9 cellular contexts compared by ENCODE assay signal in the genomic region with DNA sequence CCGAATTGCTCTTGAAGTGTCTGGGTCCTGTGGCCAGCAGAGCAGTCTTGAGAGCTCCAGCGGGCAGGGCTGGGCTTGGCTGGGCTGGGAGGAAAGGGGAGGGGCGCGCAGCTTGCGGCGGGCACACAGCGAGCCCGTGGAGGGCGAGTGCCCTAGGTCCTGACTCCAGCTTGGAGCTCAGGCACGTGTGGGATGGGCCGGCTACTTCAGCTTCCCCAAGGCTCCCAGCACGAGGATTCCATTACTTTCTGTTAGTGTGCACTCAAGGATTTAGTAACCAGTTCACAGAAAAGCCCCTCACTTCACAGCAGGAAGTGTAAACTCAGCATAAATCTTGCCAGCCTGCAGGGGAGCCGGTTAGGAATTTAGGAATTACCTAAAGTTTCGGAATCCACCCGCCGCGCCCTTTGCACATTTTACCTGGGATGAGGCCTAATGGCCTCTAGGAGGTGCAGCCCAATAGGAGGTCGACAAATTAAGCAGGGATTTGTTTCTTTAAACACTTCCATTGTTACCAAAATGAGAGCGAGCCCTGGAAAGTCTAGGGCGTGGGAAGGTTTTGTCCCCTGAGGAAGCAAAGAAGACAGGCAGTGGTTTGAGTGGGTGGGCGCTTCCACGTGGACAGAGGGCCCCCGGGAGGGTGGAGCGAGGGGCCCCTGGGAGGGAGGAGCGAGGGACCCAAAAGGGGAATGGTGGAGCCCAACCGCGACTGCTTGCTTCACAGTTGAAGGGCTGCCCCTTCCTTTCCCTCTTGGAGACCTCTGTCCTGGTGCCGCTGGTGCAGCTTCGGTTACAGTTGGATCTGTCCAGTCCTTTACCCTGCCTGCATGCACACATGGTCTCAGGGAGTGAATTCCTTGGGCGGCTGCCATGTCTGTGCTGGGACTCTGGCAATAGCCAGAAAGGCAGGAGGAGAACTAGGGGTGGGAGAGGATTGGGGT.
DNase-seq lines count a peak whose midpoint lies in the region; ATAC-seq and TF ChIP-seq lines count a peak whose summit lies in the region.
"Had no signal": no experiment of that assay in that cellular context is flagged by ENCODE, and none has a peak within 500 bp of the region (broad histone marks: within the 10 kb centered on the region; RNA-seq: fewer than 3 reads in every experiment).

No MANE protein-coding gene starts in this region.

- no peak overlapping the region for H2AFZ ChIP-seq in fibroblast of lung (ENCODE audit: low read length)

- peak; percentile 5 for DNase-seq in stimulated activated CD4-positive, alpha-beta T cell treated with anti-CD3 and anti-CD28 coated beads, Interleukin-15, amount 100 ng/mL, for 24 hours
- no peak for DNase-seq in stimulated activated CD4-positive, alpha-beta T cell treated with anti-CD3 and anti-CD28 coated beads, Interleukin-4, amount 100 ng/mL, for 4 hours
- DNase-seq in fibroblast of lung (ENCODE audit: low read depth in 2 of 2) (peak; percentile 34 to 56), hepatic stellate cell (ENCODE audit: low spot score) (no peak), DMS153 (lab: John Stamatoyannopoulos, UW) (no peak)
- DNase-seq in activated CD4-positive, alpha-beta T cell treated with anti-CD3 and anti-CD28 coated beads, Interleukin-2, amount 10 ng/mL, durations not matched to agents 7 days and 5 days, result no peak

- H3K36me3 ChIP-seq in fibroblast of lung (ENCODE audit: control insufficient read depth, insufficient read depth, low read length) (no peaks in the 10 kb centered on the region), mucosa of stomach (ENCODE audit: control insufficient read depth, insufficient read depth, low read length) (no peaks in the 10 kb centered on the region)

- H3K4me1 ChIP-seq in fibroblast of lung (ENCODE audit: control insufficient read depth, extremely low read depth, insufficient read depth, low read length) (peaks cover 4% of the 10 kb centered on the region), mucosa of stomach (ENCODE audit: control insufficient read depth, insufficient read depth, low read length) (peaks cover 6% of the 10 kb centered on the region)

- no peak for ATAC-seq in HG03565 (IDR thresholded peaks at IDR 0.05; ENCODE audit: unreplicated experiment)

- peak overlapping the region; percentile 7 for H3K4me2 ChIP-seq in fibroblast of lung (ENCODE audit: extremely low read depth, insufficient read depth, low read length)

- H3K27me3 ChIP-seq in fibroblast of lung (ENCODE audit: control insufficient read depth, insufficient read depth, low read length), result peaks cover 5% of the 10 kb centered on the region
- no peaks in the 10 kb centered on the region for H3K27me3 ChIP-seq in mucosa of stomach (ENCODE audit: control insufficient read depth, insufficient read depth, low read length)

- no peaks in the 10 kb centered on the region for H3K9me3 ChIP-seq in fibroblast of lung (ENCODE audit: control insufficient read depth, insufficient read depth, low read depth, low read length)
- H3K9me3 ChIP-seq in mucosa of stomach (ENCODE audit: control insufficient read depth, low read length), result no peaks in the 10 kb centered on the region

- peak in 1 of 2 donors; percentile 31 for TF ChIP-seq CTCF in fibroblast of lung (conservative IDR thresholded peaks at IDR 0.05 in 1 of 2, IDR thresholded peaks at IDR 0.05 in 1 of 2; ENCODE audit: low read depth in 1 of 2, low read length in 2 of 2)

- H3K27me3 Mint-ChIP-seq in activated CD4-positive, alpha-beta T cell treated with anti-CD3 and anti-CD28 coated beads, Interleukin-2, amount 10 ng/mL, durations not matched to agents 7 days and 5 days, result no peaks in the 10 kb centered on the region

- H3K27ac Mint-ChIP-seq in activated CD4-positive, alpha-beta T cell treated with anti-CD3 and anti-CD28 coated beads, Interleukin-2, amount 10 ng/mL, durations not matched to agents 7 days and 5 days, result no peak overlapping the region
- H3K27ac Mint-ChIP-seq: memory B cell had no signal

- H3K9me3 Mint-ChIP-seq in activated CD4-positive, alpha-beta T cell treated with anti-CD3 and anti-CD28 coated beads, Interleukin-2, amount 10 ng/mL, durations not matched to agents 7 days and 5 days, result no peaks in the 10 kb centered on the region

- H3K4me1 Mint-ChIP-seq in activated CD4-positive, alpha-beta T cell treated with anti-CD3 and anti-CD28 coated beads, Interleukin-2, amount 10 ng/mL, durations not matched to agents 7 days and 5 days, result no peaks in the 10 kb centered on the region
- H3K4me1 Mint-ChIP-seq: memory B cell had no signal

- H3K27ac ChIP-seq in fibroblast of lung (ENCODE audit: insufficient read depth, low read length), result no peak overlapping the region

- no peak overlapping the region for H3K4me3 Mint-ChIP-seq in activated CD4-positive, alpha-beta T cell treated with anti-CD3 and anti-CD28 coated beads, Interleukin-2, amount 10 ng/mL, durations not matched to agents 7 days and 5 days
- H3K4me3 Mint-ChIP-seq: memory B cell had no signal

- H3K36me3 Mint-ChIP-seq in activated CD4-positive, alpha-beta T cell treated with anti-CD3 and anti-CD28 coated beads, Interleukin-2, amount 10 ng/mL, durations not matched to agents 7 days and 5 days (ENCODE audit: low read depth), result no peaks in the 10 kb centered on the region
- H3K36me3 Mint-ChIP-seq: memory B cell had no signal

- H3K4me3 ChIP-seq in fibroblast of lung (replicated peaks in 1 of 4; ENCODE audit: control extremely low read depth in 1 of 4, insufficient read depth in 1 of 4, low read depth in 3 of 4, low read length in 4 of 4) (peak overlapping the region in 2 of 4 experiments; percentile 7 to 14), mucosa of stomach (ENCODE audit: low read length) (no peak overlapping the region)

- H3K9ac ChIP-seq in fibroblast of lung (ENCODE audit: insufficient read depth, low read length) (no peak overlapping the region), mucosa of stomach (ENCODE audit: low read length) (peak overlapping the region; percentile 24)

- H3K79me2 ChIP-seq in fibroblast of lung (ENCODE audit: control insufficient read depth, insufficient read depth, low read length), result no peaks in the 10 kb centered on the region

- H4K20me1 ChIP-seq in fibroblast of lung (ENCODE audit: control insufficient read depth, extremely low read depth, insufficient read depth, low read length), result no peaks in the 10 kb centered on the region

- CTCF ChIA-PET in activated CD4-positive, alpha-beta T cell treated with anti-CD3 and anti-CD28 coated beads, Interleukin-2, amount 10 ng/mL, durations not matched to agents 7 days and 5 days (lab: Charles Lee), result no interaction called here

- POLR2A ChIA-PET in activated CD4-positive, alpha-beta T cell treated with anti-CD3 and anti-CD28 coated beads, Interleukin-2, amount 10 ng/mL, durations not matched to agents 7 days and 5 days (lab: Charles Lee), result no interaction called here

Comparison
In these comparisons a context has a peak if more than half of its experiments do, and no peak if none do; other contexts are left out.
1. DNase-seq: peak in stimulated activated CD4-positive, alpha-beta T cell treated with anti-CD3 and anti-CD28 coated beads, Interleukin-15, amount 100 ng/mL, for 24 hours (single experiment) and fibroblast of lung (2 of 2); none in stimulated activated CD4-positive, alpha-beta T cell treated with anti-CD3 and anti-CD28 coated beads, Interleukin-4, amount 100 ng/mL, for 4 hours (0 of 2), hepatic stellate cell (single experiment), activated CD4-positive, alpha-beta T cell treated with anti-CD3 and anti-CD28 coated beads, Interleukin-2, amount 10 ng/mL, durations not matched to agents 7 days and 5 days (single experiment) and DMS153 (single experiment).